1 cellular context compared by ENCODE assay signal in genomic region chr22:46584081-46584903, GRCh38.
TF ChIP-seq lines count a peak whose summit lies in the region.

No MANE protein-coding gene starts in this region.

TF ChIP-seq in neural cell, 6 proteins besides CTCF, POLR2A, EP300 and RAD21:
- TF ChIP-seq REST (IDR thresholded peaks at IDR 0.05; ENCODE audit: borderline replicate concordance), result no peak
- no peak for TF ChIP-seq TAF1 (IDR thresholded peaks at IDR 0.05; ENCODE audit: low read depth)
- TF ChIP-seq MXI1 (conservative IDR thresholded peaks at IDR 0.05; ENCODE audit: poor library complexity, severe bottlenecking), result no peak
- TF ChIP-seq EZH2 (IDR thresholded peaks at IDR 0.05; ENCODE audit: borderline replicate concordance, insufficient read depth, low read length, poor library complexity, severe bottlenecking), result no peak
- TF ChIP-seq POLR2AphosphoS5 (IDR thresholded peaks at IDR 0.05), result no peak
- no peak for TF ChIP-seq SMC3 (conservative IDR thresholded peaks at IDR 0.05; ENCODE audit: poor library complexity)
